ENCODE assay signal across 8 cellular contexts in genomic region chrX:12949927-12950656, GRCh38. TPM values are rescaled to one million over a fixed set of nuclear protein-coding genes. Genes with fewer than 3 reads are reported as not detected.
DNase-seq lines count a peak whose midpoint lies in the region; ATAC-seq and TF ChIP-seq lines count a peak whose summit lies in the region.

No MANE protein-coding gene starts in this region.

- H3K4me1 ChIP-seq in stomach = peaks cover 6 to 42% (median 27%) of the 10 kb centered on the region in 4 donors

- intact Hi-C loops in stomach (cut with DNase I; ENCODE audit: low total_unique reads) = no loop called here

- TF ChIP-seq EP300 in stomach (IDR thresholded peaks at IDR 0.05) = no peak

- peaks cover 3% of the 10 kb centered on the region for H3K9me3 Mint-ChIP-seq in nephron

- DNase-seq in GM04504 (ENCODE audit: low read depth) = peak; percentile 78
- DNase-seq in NOMO-1 (lab: John Stamatoyannopoulos, UW; ENCODE audit: unreplicated experiment in 2 of 2) = peak; percentile 90 to 92
- DNase-seq in activated T-cell treated with anti-CD3 and anti-CD28 coated beads for 24 hours (ENCODE audit: low read depth) = peak; percentile 81
- DNase-seq in erythroblast (lab: John Stamatoyannopoulos, UW) = peak; percentile 84 to 89
- peak; percentile 83 for DNase-seq in stomach
- no peak for DNase-seq in ecto neural progenitor cell (ENCODE audit: low spot score)

- no peaks in the 10 kb centered on the region for H3K27me3 Mint-ChIP-seq in nephron (ENCODE audit: low read depth)

- TF ChIP-seq CTCF in nephron (IDR thresholded peaks at IDR 0.05; ENCODE audit: unreplicated experiment in 3 of 3) (no peak), stomach (IDR thresholded peaks at IDR 0.05) (no peak)

- peak overlapping the region; percentile 76 to 93 (median 80) for H3K27ac Mint-ChIP-seq in nephron

- no peaks in the 10 kb centered on the region for H3K36me3 Mint-ChIP-seq in nephron (ENCODE audit: low read depth)

- no peak overlapping the region for H3K4me3 ChIP-seq in stomach

- TF ChIP-seq POLR2A in erythroblast (IDR thresholded peaks at IDR 0.05; ENCODE audit: low read length) (no peak), stomach (IDR thresholded peaks at IDR 0.05) (no peak)

- ATAC-seq in HG02588 (IDR thresholded peaks at IDR 0.05; ENCODE audit: unreplicated experiment) = peak; percentile 45

- no peak overlapping the region for H3K4me3 Mint-ChIP-seq in nephron

- H3K4me1 Mint-ChIP-seq in nephron = peaks cover 42% of the 10 kb centered on the region

- no peaks in the 10 kb centered on the region for H3K36me3 ChIP-seq in stomach

- H3K9me3 ChIP-seq in stomach = no peaks in the 10 kb centered on the region

- peak overlapping the region; percentile 76 to 85 (median 84) for H3K27ac ChIP-seq in stomach

- 24 to 48% (median 27%) methylated on average over 11 of the region's 11 CpGs for WGBS in stomach, 5 donors

- no peaks in the 10 kb centered on the region for H3K27me3 ChIP-seq in stomach

RNA-seq across cellular contexts. Expression of gene TMSB4X, which starts 24.8 kb away (rescaled TPM):
- 1,000 to 10,000 TPM; 1,734 to 4,964 (median 2,895) TPM for total RNA-seq in stomach
- polyA plus RNA-seq in stomach = over 10,000 TPM in 2 of 3 donors, 1,000 to 10,000 TPM in 1; 4,831 to 14,609 (median 13,196) TPM

RNA-seq across cellular contexts. Expression of gene TLR8, which starts 43.7 kb away (rescaled TPM):
- total RNA-seq in stomach = 1 to 10 TPM in 3 of 5 donors, not detected in 2; 1.5 to 4.0 (median 1.7) TPM
- polyA plus RNA-seq in stomach = under 1 TPM in 2 of 3 donors, not detected in 1; 0.13 to 0.31 TPM
